In genomic region chr17:74211929-74212261, GRCh38 we compare ENCODE assay signal across 9 cellular contexts. TPM values are rescaled to one million over a fixed set of nuclear protein-coding genes. Genes with fewer than 3 reads are reported as not detected.
DNase-seq lines count a peak whose midpoint lies in the region; ATAC-seq and TF ChIP-seq lines count a peak whose summit lies in the region.
"Had no signal": no experiment of that assay in that cellular context is flagged by ENCODE, and none has a peak within 500 bp of the region (broad histone marks: within the 10 kb centered on the region; RNA-seq: fewer than 3 reads in every experiment).

No MANE protein-coding gene starts in this region.

- H3K27me3 Mint-ChIP-seq in Calu3 (ENCODE audit: unreplicated experiment), result peaks cover 48% of the 10 kb centered on the region
- H3K27me3 Mint-ChIP-seq in endothelial cell (ENCODE audit: unreplicated experiment), result peaks cover 18% of the 10 kb centered on the region

- H3K9me3 Mint-ChIP-seq in Calu3 (ENCODE audit: low read depth, unreplicated experiment) (no peaks in the 10 kb centered on the region), endothelial cell (ENCODE audit: unreplicated experiment) (no peaks in the 10 kb centered on the region)

- BruUV-seq in Calu3 (replicated peaks; lab: Mats Ljungman, UMichigan), result no TSS peak

- H3K9me3 ChIP-seq in osteoblast (ENCODE audit: low read depth, low read length), result no peaks in the 10 kb centered on the region

- no peak for TF ChIP-seq CTCF in Calu3 (IDR thresholded peaks at IDR 0.05; ENCODE audit: unreplicated experiment)
- TF ChIP-seq CTCF in endothelial cell (IDR thresholded peaks at IDR 0.05; ENCODE audit: unreplicated experiment), result no peak
- no peak for TF ChIP-seq CTCF in osteoblast (IDR thresholded peaks at IDR 0.05; ENCODE audit: extremely low read depth, low read depth, low read length)

- H3K79me2 ChIP-seq in osteoblast (ENCODE audit: insufficient read depth, low read length), result peaks cover 15% of the 10 kb centered on the region

- CTCF ChIA-PET in Calu3 (lab: Charles Lee), result no interaction called here

- H3K4me1 Mint-ChIP-seq in Calu3 (ENCODE audit: low read depth, unreplicated experiment), result peaks cover 8% of the 10 kb centered on the region
- H3K4me1 Mint-ChIP-seq in endothelial cell (ENCODE audit: unreplicated experiment), result peaks cover 45% of the 10 kb centered on the region

- no peak overlapping the region for H2AFZ ChIP-seq in osteoblast (ENCODE audit: low read length)

- peaks cover 56% of the 10 kb centered on the region for H3K36me3 Mint-ChIP-seq in Calu3 (ENCODE audit: insufficient read depth, unreplicated experiment)
- H3K36me3 Mint-ChIP-seq in endothelial cell (ENCODE audit: low read depth, unreplicated experiment), result peaks cover 11% of the 10 kb centered on the region

- H3K27ac Mint-ChIP-seq in Calu3 (ENCODE audit: unreplicated experiment), result peak overlapping the region; percentile 53
- no peak overlapping the region for H3K27ac Mint-ChIP-seq in endothelial cell (ENCODE audit: unreplicated experiment)

- H4K20me1 ChIP-seq in osteoblast (ENCODE audit: insufficient read depth, low read length), result peaks cover 47% of the 10 kb centered on the region

- H3K4me2 ChIP-seq in osteoblast (ENCODE audit: insufficient read depth, low read length), result peak overlapping the region; percentile 88

- peak overlapping the region; percentile 70 for H3K4me3 Mint-ChIP-seq in Calu3 (ENCODE audit: low read depth, unreplicated experiment)
- H3K4me3 Mint-ChIP-seq in endothelial cell (ENCODE audit: unreplicated experiment), result peak overlapping the region; percentile 33

- H3K27me3 ChIP-seq in osteoblast (ENCODE audit: insufficient read depth, low read length), result no peaks in the 10 kb centered on the region

- H3K4me3 ChIP-seq in osteoblast (ENCODE audit: insufficient read depth, low read length), result peak overlapping the region; percentile 78

- H3K4me1 ChIP-seq in osteoblast (ENCODE audit: insufficient read depth, low read length), result peaks cover 37% of the 10 kb centered on the region

- H3K36me3 ChIP-seq in osteoblast (ENCODE audit: insufficient read depth, low read length), result peaks cover 39% of the 10 kb centered on the region

- DNase-seq in Calu3, result no peak
- DNase-seq in OCI-M1 (lab: John Stamatoyannopoulos, UW), result peak; percentile 64
- DNase-seq in endothelial cell (ENCODE audit: low spot score), result no peak
- no peak for DNase-seq in osteoblast (ENCODE audit: insufficient read length, low spot score, missing footprints)
- no peak for DNase-seq in iPS-NIHi11 (ENCODE audit: low spot score)
- no peak for DNase-seq in GDM1 (lab: John Stamatoyannopoulos, UW)
- DNase-seq: stimulated activated CD4-positive, alpha-beta T cell treated with anti-CD3 and anti-CD28 coated beads, Interleukin-12 subunit alpha, Interleukin-12 subunit beta, amount 100 ng/mL, for 4 hours had no signal

- intact Hi-C loops in Calu3 (cut with micrococcal nuclease; ENCODE audit: unreplicated experiment), result loop anchor here (5.0 kb wide), 1 partner anchor 70 kb away; no protein-coding TSS in a partner anchor

- H3K27ac ChIP-seq in osteoblast (ENCODE audit: low read depth, low read length), result no peak overlapping the region

- ATAC-seq in HG02973 (IDR thresholded peaks at IDR 0.05; ENCODE audit: unreplicated experiment), result no peak
- no peak for ATAC-seq in HG03039 (IDR thresholded peaks at IDR 0.05; ENCODE audit: unreplicated experiment)

RNA-seq across cellular contexts. Expression of gene TTYH2, which starts 1.5 kb away (rescaled TPM):
- total RNA-seq in Calu3 (2022) (0.28 and 0.81 TPM in 2 replicates), endothelial cell (ENCODE audit: unreplicated experiment) (6.8 TPM), osteoblast (1.2 and 1.4 TPM in 2 replicates)

RNA-seq across cellular contexts. Expression of gene RPL38, which starts 8.4 kb away (rescaled TPM):
- total RNA-seq in Calu3 (2022) (708 and 725 TPM in 2 replicates), endothelial cell (ENCODE audit: unreplicated experiment) (1,802 TPM), osteoblast (470 and 728 TPM in 2 replicates)
